Comparison of ENCODE assay signal across 16 cellular contexts in the genomic region with DNA sequence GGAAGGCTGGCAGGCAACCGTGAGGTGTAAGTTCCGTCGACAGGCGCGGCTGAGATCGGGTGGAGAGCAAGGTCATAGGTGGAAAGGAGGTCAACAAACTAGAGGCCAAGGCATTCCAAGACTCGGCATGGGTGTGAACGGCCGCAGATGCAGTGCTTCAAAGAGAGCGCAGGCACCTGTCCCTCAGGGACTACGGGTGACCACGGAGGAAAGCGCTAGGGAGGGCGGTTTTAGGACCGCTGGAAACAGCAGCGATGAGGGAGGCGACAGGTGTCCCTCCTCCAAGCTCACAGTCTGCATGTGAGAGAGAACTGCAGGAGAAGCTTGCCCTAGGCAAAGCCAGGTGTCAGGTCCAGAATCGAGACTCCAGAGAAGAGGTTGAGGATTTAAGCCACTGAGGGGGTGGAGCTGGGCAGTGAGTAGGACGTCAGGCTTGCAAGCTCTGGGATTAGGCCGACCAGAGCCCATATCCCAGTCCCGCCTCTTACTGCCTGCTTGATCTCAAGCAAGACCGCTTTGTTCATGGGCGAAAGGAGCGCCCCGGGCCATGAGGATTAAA. TPM values are rescaled to one million over a fixed set of nuclear protein-coding genes. Genes with fewer than 3 reads are reported as not detected.
DNase-seq lines count a peak whose midpoint lies in the region; ATAC-seq and TF ChIP-seq lines count a peak whose summit lies in the region.
"Had no signal": no experiment of that assay in that cellular context is flagged by ENCODE, and none has a peak within 500 bp of the region (broad histone marks: within the 10 kb centered on the region; RNA-seq: fewer than 3 reads in every experiment).

No MANE protein-coding gene starts in this region.

- H3K9ac ChIP-seq in ES-I3 (ENCODE audit: low read depth, low read length): peak overlapping the region; percentile 52; the same call in 1 of the 2 replicates

- peaks cover 72% of the 10 kb centered on the region for H3K27me3 Mint-ChIP-seq in neural crest cell (ENCODE audit: low read depth)
- peaks cover 60% of the 10 kb centered on the region for H3K27me3 Mint-ChIP-seq in stimulated activated memory B cell treated with anti-CD40 and anti-IgM and Interleukin-4, amounts not matched to agents 10 μg/mL and 1 μg/mL and 100 μg/mL, for 72 hours

- peaks cover 6% of the 10 kb centered on the region for H3K36me3 Mint-ChIP-seq in neural crest cell (ENCODE audit: low read depth)
- H3K36me3 Mint-ChIP-seq in stimulated activated memory B cell treated with anti-CD40 and anti-IgM and Interleukin-4, amounts not matched to agents 10 μg/mL and 1 μg/mL and 100 μg/mL, for 72 hours: peaks cover 6% of the 10 kb centered on the region

- peak overlapping the region; percentile 61 for H3K4me3 Mint-ChIP-seq in neural crest cell
- H3K4me3 Mint-ChIP-seq in stimulated activated memory B cell treated with anti-CD40 and anti-IgM and Interleukin-4, amounts not matched to agents 10 μg/mL and 1 μg/mL and 100 μg/mL, for 72 hours: no peak overlapping the region
- H3K4me3 Mint-ChIP-seq: T-helper 17 cell had no signal

- TF ChIP-seq CTCF in foreskin keratinocyte (conservative IDR thresholded peaks at IDR 0.05) (no peak), neural crest cell (conservative IDR thresholded peaks at IDR 0.05) (no peak)

- no peak overlapping the region for H3K27ac Mint-ChIP-seq in neural crest cell (ENCODE audit: unreplicated experiment)
- no peak overlapping the region for H3K27ac Mint-ChIP-seq in stimulated activated memory B cell treated with anti-CD40 and anti-IgM and Interleukin-4, amounts not matched to agents 10 μg/mL and 1 μg/mL and 100 μg/mL, for 72 hours
- H3K27ac Mint-ChIP-seq: activated T-helper 2 cell treated with anti-CD3 and anti-CD28 coated beads, Interferon-gamma antibody, Interleukin-2, Interleukin-4, amounts not matched to agents 10 μg/mL and 5 μg/mL and 100 μg/mL, durations not matched to agents 14 hours and 24 hours and 36 hours had no signal

- no peak overlapping the region for H3K27ac ChIP-seq in foreskin keratinocyte

- H3K9me3 Mint-ChIP-seq in neural crest cell: no peaks in the 10 kb centered on the region
- H3K9me3 Mint-ChIP-seq in stimulated activated memory B cell treated with anti-CD40 and anti-IgM and Interleukin-4, amounts not matched to agents 10 μg/mL and 1 μg/mL and 100 μg/mL, for 72 hours: peaks cover 7% of the 10 kb centered on the region
- H3K9me3 Mint-ChIP-seq: activated T-helper 2 cell treated with anti-CD3 and anti-CD28 coated beads, Interferon-gamma antibody, Interleukin-2, Interleukin-4, amounts not matched to agents 10 μg/mL and 5 μg/mL and 100 μg/mL, durations not matched to agents 14 hours and 24 hours and 36 hours had no signal

- H3K36me3 ChIP-seq in ES-I3 (ENCODE audit: insufficient read depth, low read length): no peaks in the 10 kb centered on the region

- H3K4me1 ChIP-seq in ES-I3 (ENCODE audit: insufficient read depth, low read length) (peaks cover 9% of the 10 kb centered on the region; the same call in 1 of the 2 replicates), foreskin keratinocyte (no peaks in the 10 kb centered on the region)

- peaks cover 30% of the 10 kb centered on the region for H3K4me1 Mint-ChIP-seq in neural crest cell
- H3K4me1 Mint-ChIP-seq in stimulated activated memory B cell treated with anti-CD40 and anti-IgM and Interleukin-4, amounts not matched to agents 10 μg/mL and 1 μg/mL and 100 μg/mL, for 72 hours: peaks cover 29% of the 10 kb centered on the region

- no peaks in the 10 kb centered on the region for H3K9me3 ChIP-seq in ES-I3 (ENCODE audit: control insufficient read depth, insufficient read depth, low read length)

- ATAC-seq in foreskin keratinocyte: peak; percentile 3
- ATAC-seq in stimulated activated memory B cell treated with anti-CD40 and anti-IgM and Interleukin-4, amounts not matched to agents 10 μg/mL and 1 μg/mL and 100 μg/mL, for 72 hours: no peak
- no peak for ATAC-seq in HG03571 (IDR thresholded peaks at IDR 0.05; ENCODE audit: unreplicated experiment)
- ATAC-seq: Panc1, T-helper 17 cell had no signal

- H3K27me3 ChIP-seq in foreskin keratinocyte: peaks cover 75% of the 10 kb centered on the region

- DNase-seq in NCI-H82 (lab: John Stamatoyannopoulos, UW): peak; percentile 79
- DNase-seq in foreskin keratinocyte: no peak
- DNase-seq in neural crest cell (ENCODE audit: low read depth, low spot score): no peak
- no peak for DNase-seq in NCI-H2029 treated with DMSO at 0.1 percent for 48 hours (lab: John Stamatoyannopoulos, UW)
- no peak for DNase-seq in HuH-7.5 (ENCODE audit: low spot score)
- DNase-seq: activated CD4-positive, alpha-beta T cell treated with anti-CD3 and anti-CD28 coated beads for 4 hours; CD4-positive, CD25-positive, alpha-beta regulatory T cell; NCI-H1092 treated with DMSO at 0.1 percent for 48 hours; T-helper 17 cell had no signal

RNA-seq across cellular contexts. Expression of gene MLNR, which starts 1.6 kb away (rescaled TPM):
- total RNA-seq in foreskin keratinocyte: not detected in 2 replicates
- polyA plus RNA-seq in foreskin keratinocyte: not detected in 2 replicates
- not detected in 2 replicates for total RNA-seq in neural crest cell
- total RNA-seq: activated T-helper 2 cell treated with anti-CD3 and anti-CD28 coated beads, Interferon-gamma antibody, Interleukin-2, Interleukin-4, amounts not matched to agents 10 μg/mL and 5 μg/mL and 100 μg/mL, durations not matched to agents 14 hours and 24 hours and 36 hours; CD4-positive, CD25-positive, alpha-beta regulatory T cell; NCI-H460; T-helper 17 cell had no signal
- polyA plus RNA-seq: CD4-positive, CD25-positive, alpha-beta regulatory T cell; thymus had no signal

RNA-seq across cellular contexts. Expression of gene CDADC1, which starts 29.2 kb away (rescaled TPM):
- total RNA-seq in foreskin keratinocyte (4.0 and 4.6 TPM in 2 replicates), neural crest cell (13.9 and 15.6 TPM in 2 replicates)
- 4.0 and 4.9 TPM in 2 replicates for polyA plus RNA-seq in foreskin keratinocyte
